In genomic region chr10:116730464-116731260, GRCh38 we compare ENCODE assay signal across 28 cellular contexts. TPM values are rescaled to one million over a fixed set of nuclear protein-coding genes. Genes with fewer than 3 reads are reported as not detected.
DNase-seq lines count a peak whose midpoint lies in the region; ATAC-seq, FAIRE-seq and TF ChIP-seq lines count a peak whose summit lies in the region.
"Had no signal": no experiment of that assay in that cellular context is flagged by ENCODE, and none has a peak within 500 bp of the region (broad histone marks: within the 10 kb centered on the region; RNA-seq: fewer than 3 reads in every experiment).

No MANE protein-coding gene starts in this region.

- H3K23ac ChIP-seq in IMR-90 (ENCODE audit: low read depth, low read length), result no peak overlapping the region
- H3K23ac ChIP-seq in H1 (ENCODE audit: insufficient read length), result no peak overlapping the region
- no peak overlapping the region for H3K23ac ChIP-seq in trophoblast cell (ENCODE audit: low read length)

- H2AFZ ChIP-seq in IMR-90 (replicated peaks; ENCODE audit: low read length, poor library complexity), result peak overlapping the region; percentile 36
- no peak overlapping the region for H2AFZ ChIP-seq in H1 (ENCODE audit: low read length)
- H2AFZ ChIP-seq in trophoblast cell (ENCODE audit: insufficient read depth, low read length, poor library complexity), result no peak overlapping the region

- ATAC-seq in IMR-90 (ENCODE audit: low read depth) (no peak), GM19023 (IDR thresholded peaks at IDR 0.05; ENCODE audit: unreplicated experiment) (no peak), GM18520 (IDR thresholded peaks at IDR 0.05; ENCODE audit: unreplicated experiment) (no peak)
- ATAC-seq: A549 had no signal

- WGBS in IMR-90 (ENCODE audit: extremely low coverage in 2 of 2, insufficient read length in 1 of 2), 2 experiments, result 81% methylated on average over 9 of the region's 14 CpGs; no CpG with 5 or more reads in 1 of the 2 experiments
- WGBS in H1 (ENCODE audit: extremely low coverage in 1 of 2, insufficient coverage in 1 of 2, insufficient read length in 1 of 2, insufficient replicate concordance in 2 of 2, low coverage in 1 of 2, low lambda C conversion rate in 2 of 2, missing lambda C conversion rate in 1 of 2), 2 experiments, result 80% methylated on average over 14 of the region's 14 CpGs; no CpG with 5 or more reads in 1 of the 2 experiments
- no CpG with 5 or more reads among the region's 14 CpGs for WGBS in trophoblast cell (ENCODE audit: extremely low coverage, insufficient coverage, insufficient read length)
- WGBS in esophagus muscularis mucosa, result 85% methylated on average over 9 of the region's 14 CpGs

- H2BK15ac ChIP-seq in IMR-90 (ENCODE audit: low read depth, low read length), result no peak overlapping the region
- no peak overlapping the region for H2BK15ac ChIP-seq in H1 (ENCODE audit: low read length)

- BruUV-seq in IMR-90 (replicated peaks; lab: Mats Ljungman, UMichigan), result no TSS peak

- no peak overlapping the region for H3K4me3 ChIP-seq in IMR-90 (ENCODE audit: insufficient read depth, low read depth, low read length)
- H3K4me3 ChIP-seq in H1 (ENCODE audit: extremely low read depth in 1 of 4, insufficient read depth in 2 of 4, low read depth in 3 of 4, low read length in 4 of 4), result no peak overlapping the region
- H3K4me3 ChIP-seq in trophoblast cell (ENCODE audit: low read depth, low read length), result no peak overlapping the region
- no peak overlapping the region for H3K4me3 ChIP-seq in esophagus muscularis mucosa
- H3K4me3 ChIP-seq: A549; BLaER1 treated with 17β-estradiol and CSF1 and Interleukin-3, amounts not matched to agents 10 nM and 100 nM had no signal

- H3K27me3 ChIP-seq in IMR-90 (ENCODE audit: control insufficient read depth, insufficient read depth, low read length), result no peaks in the 10 kb centered on the region
- no peaks in the 10 kb centered on the region for H3K27me3 ChIP-seq in H1 (replicated peaks in 1 of 4; ENCODE audit: control insufficient read depth in 3 of 4, extremely low read depth in 1 of 4, insufficient read depth in 3 of 4, low read length in 3 of 4)
- H3K27me3 ChIP-seq in trophoblast cell (ENCODE audit: insufficient read depth, low read length), result no peaks in the 10 kb centered on the region
- H3K27me3 ChIP-seq in esophagus muscularis mucosa, result no peaks in the 10 kb centered on the region
- H3K27me3 ChIP-seq: BE2C had no signal

- H3K14ac ChIP-seq in IMR-90 (replicated peaks; ENCODE audit: low read depth, low read length) (no peak overlapping the region), H1 (ENCODE audit: insufficient read length) (no peak overlapping the region), trophoblast cell (ENCODE audit: low read length) (no peak overlapping the region)

- intact Hi-C loops in IMR-90 (cut with micrococcal nuclease), result no loop called here
- intact Hi-C loops in posterior vena cava (cut with DNase I), result no loop called here
- intact Hi-C loops in esophagus muscularis mucosa (cut with DNase I), result no loop called here

- DNase-seq in IMR-90, result no peak
- DNase-seq in H1 (ENCODE audit: low read depth in 1 of 2, low spot score in 2 of 2), result no peak
- DNase-seq in islet precursor cell, result peak; percentile 49
- DNase-seq in posterior vena cava (ENCODE audit: low spot score), result peak; percentile 64
- no peak for DNase-seq in trophoblast cell
- DNase-seq in esophagus muscularis mucosa (ENCODE audit: extremely low spot score), result no peak
- DNase-seq: 8988T; ACHN; AML-193; BE2C; Calu3; CD4-positive, alpha-beta T cell; CD8-positive, alpha-beta memory T cell; COR-L47; DMS53; DMS79 treated with DMSO at 0.1 percent for 48 hours; GF-D8; GOT3; H7; HCEC 1CT had no signal

- no peak for TF ChIP-seq POLR2A in IMR-90 (IDR thresholded peaks at IDR 0.05; ENCODE audit: low read depth, low read length)
- TF ChIP-seq POLR2A in H1 (IDR thresholded peaks at IDR 0.05; ENCODE audit: control extremely low read depth in 1 of 2, low read depth in 2 of 2, low read length in 2 of 2), result no peak
- TF ChIP-seq POLR2A in esophagus muscularis mucosa (IDR thresholded peaks at IDR 0.05; ENCODE audit: low read depth), result no peak

- H2AK9ac ChIP-seq in IMR-90 (replicated peaks; ENCODE audit: low read depth, low read length, poor library complexity), result no peak overlapping the region

- H3K23me2 ChIP-seq in H1 (ENCODE audit: low read depth, low read length), result no peaks in the 10 kb centered on the region

- H3K18ac ChIP-seq in IMR-90 (ENCODE audit: low read depth, low read length) (no peak overlapping the region), H1 (ENCODE audit: extremely low read depth, low read length) (no peak overlapping the region), trophoblast cell (ENCODE audit: low read length) (no peak overlapping the region)

- H4K20me1 ChIP-seq in IMR-90 (ENCODE audit: insufficient read depth, low read length) (peaks cover 6% of the 10 kb centered on the region), H1 (replicated peaks in 1 of 2; ENCODE audit: control insufficient read depth in 1 of 2, insufficient read depth in 2 of 2, low read length in 2 of 2) (no peaks in the 10 kb centered on the region)
- H4K20me1 ChIP-seq: BLaER1 treated with 17β-estradiol and CSF1 and Interleukin-3, amounts not matched to agents 10 nM and 100 nM had no signal

- H4K12ac ChIP-seq in trophoblast cell (ENCODE audit: low read depth, low read length), result no peak overlapping the region

- H3K56ac ChIP-seq in IMR-90 (ENCODE audit: extremely low read depth, insufficient read depth, low read length) (no peak overlapping the region), H1 (replicated peaks; ENCODE audit: insufficient read length, low read depth, low read length) (no peak overlapping the region)

- TF ChIP-seq RAD21 in IMR-90 (IDR thresholded peaks at IDR 0.05; ENCODE audit: low read length) (no peak), H1 (IDR thresholded peaks at IDR 0.05 in 1 of 2, conservative IDR thresholded peaks at IDR 0.05 in 1 of 2; ENCODE audit: low read depth in 2 of 2, low read length in 2 of 2) (no peak)

- in situ Hi-C loops in IMR-90 (cut with MboI; ENCODE audit: low sequenced_read_pairs), result no loop called here

- H3K9ac ChIP-seq in IMR-90 (ENCODE audit: low read depth, low read length) (no peak overlapping the region), H1 (replicated peaks in 1 of 4; ENCODE audit: extremely low read depth in 1 of 4, low read depth in 3 of 4, low read length in 3 of 4) (no peak overlapping the region), trophoblast cell (ENCODE audit: low read length) (no peak overlapping the region)
- H3K9ac ChIP-seq: BLaER1 treated with 17β-estradiol and CSF1 and Interleukin-3, amounts not matched to agents 10 nM and 100 nM had no signal

- dilution Hi-C loops in IMR-90 (cut with HindIII; ENCODE audit: low sequenced_read_pairs, unreplicated experiment), result no loop called here

- H4K8ac ChIP-seq in IMR-90 (ENCODE audit: low read depth in 2 of 2, low read length in 2 of 2) (no peak overlapping the region), H1 (ENCODE audit: extremely low read depth, insufficient read depth, low read length) (no peak overlapping the region), trophoblast cell (ENCODE audit: low read depth, low read length) (no peak overlapping the region)

- H3K79me1 ChIP-seq in IMR-90 (ENCODE audit: low read depth in 1 of 2, low read length in 2 of 2) (peaks cover 41 to 85% of the 10 kb centered on the region in 2 experiments), H1 (ENCODE audit: low read depth, low read length) (no peaks in the 10 kb centered on the region; the same call in 1 of the 2 replicates), trophoblast cell (ENCODE audit: low read length) (no peaks in the 10 kb centered on the region)

- H2AK5ac ChIP-seq in IMR-90 (ENCODE audit: low read depth, low read length) (no peak overlapping the region), H1 (ENCODE audit: low read depth, low read length) (no peak overlapping the region), trophoblast cell (ENCODE audit: low read length) (no peak overlapping the region)

- no peak overlapping the region for H4K5ac ChIP-seq in IMR-90 (ENCODE audit: low read depth, low read length)
- H4K5ac ChIP-seq in H1 (ENCODE audit: insufficient read length, low read depth, low read length), result no peak overlapping the region

- TF ChIP-seq CTCF in IMR-90 (conservative IDR thresholded peaks at IDR 0.05; ENCODE audit: low read depth, low read length) (no peak), H1 (IDR thresholded peaks at IDR 0.05; ENCODE audit: control extremely low read depth in 1 of 3, insufficient read depth in 1 of 3, low read depth in 1 of 3, low read length in 3 of 3) (no peak), esophagus muscularis mucosa (IDR thresholded peaks at IDR 0.05) (no peak)

- H2BK12ac ChIP-seq in H1 (ENCODE audit: low read depth, low read length), result no peak overlapping the region
- H2BK12ac ChIP-seq in trophoblast cell (ENCODE audit: low read length), result no peak overlapping the region

- H3K4me2 ChIP-seq in IMR-90 (ENCODE audit: low read depth, low read length), result no peak overlapping the region
- no peak overlapping the region for H3K4me2 ChIP-seq in H1 (ENCODE audit: insufficient read depth in 1 of 2, low read depth in 2 of 2, low read length in 2 of 2)
- no peak overlapping the region for H3K4me2 ChIP-seq in trophoblast cell (ENCODE audit: low read length)
- H3K4me2 ChIP-seq: A549; BLaER1 treated with 17β-estradiol and CSF1 and Interleukin-3, amounts not matched to agents 10 nM and 100 nM had no signal

- H3K9me1 ChIP-seq in IMR-90 (ENCODE audit: insufficient read depth, low read length), result peaks cover 23% of the 10 kb centered on the region

- CTCF ChIA-PET in IMR-90 (lab: Yijun Ruan, JAX) (no interaction called here), H1 (lab: Charles Lee; ENCODE audit: partially characterized antibody) (interaction anchor here (0.6 to 1.8 kb wide), 6 partner anchors 8 to 446 kb away, joined by 3 to 4 read pairs (median 3); no protein-coding TSS in a partner anchor)

- TF ChIP-seq EP300 in H1 (IDR thresholded peaks at IDR 0.05; ENCODE audit: borderline replicate concordance in 1 of 2, low read depth in 2 of 2, low read length in 2 of 2) (no peak), esophagus muscularis mucosa (IDR thresholded peaks at IDR 0.05) (no peak)

- H2BK120ac ChIP-seq in IMR-90 (ENCODE audit: low read depth, low read length), result no peak overlapping the region
- H2BK120ac ChIP-seq in H1 (replicated peaks; ENCODE audit: low read depth, low read length), result no peak overlapping the region
- no peak overlapping the region for H2BK120ac ChIP-seq in trophoblast cell (ENCODE audit: insufficient read depth, low read length, poor library complexity)

- H3K27ac ChIP-seq in IMR-90 (ENCODE audit: insufficient read depth, low read length), result no peak overlapping the region
- H3K27ac ChIP-seq in H1 (ENCODE audit: low read depth, low read length), result no peak overlapping the region
- no peak overlapping the region for H3K27ac ChIP-seq in trophoblast cell (ENCODE audit: low read depth, low read length)
- H3K27ac ChIP-seq in esophagus muscularis mucosa (replicated peaks in 1 of 4), result no peak overlapping the region
- H3K27ac ChIP-seq: A549; BLaER1 treated with 17β-estradiol and CSF1 and Interleukin-3, amounts not matched to agents 10 nM and 100 nM had no signal

- POLR2A ChIA-PET in IMR-90 (lab: Charles Lee; ENCODE audit: unreplicated experiment), result interaction anchor here (0.5 kb wide), 1 partner anchor 12 kb away, joined by 4 read pairs; no protein-coding TSS in a partner anchor
- POLR2A ChIA-PET in H1 (lab: Charles Lee; ENCODE audit: partially characterized antibody), result interaction anchor here (0.6 kb wide), 1 partner anchor 1129 kb away, joined by 3 read pairs; no protein-coding TSS in a partner anchor

- H3K9me3 ChIP-seq in IMR-90 (ENCODE audit: control insufficient read depth, insufficient read depth, low read length) (no peaks in the 10 kb centered on the region), H1 (ENCODE audit: insufficient read depth in 2 of 2, low read depth in 1 of 2, low read length in 1 of 2) (no peaks in the 10 kb centered on the region), trophoblast cell (ENCODE audit: insufficient read depth, low read depth, low read length) (no peaks in the 10 kb centered on the region), esophagus muscularis mucosa (no peaks in the 10 kb centered on the region)
- H3K9me3 ChIP-seq: A549; BE2C; BLaER1 treated with 17β-estradiol and CSF1 and Interleukin-3, amounts not matched to agents 10 nM and 100 nM had no signal

- H3K36me3 ChIP-seq in IMR-90 (ENCODE audit: control insufficient read depth, insufficient read depth, low read length) (no peaks in the 10 kb centered on the region), H1 (ENCODE audit: control insufficient read depth in 2 of 4, insufficient read depth in 4 of 4, low read length in 3 of 4) (no peaks in the 10 kb centered on the region), trophoblast cell (ENCODE audit: control insufficient read depth in 1 of 2, insufficient read depth in 2 of 2, low read length in 2 of 2) (no peaks in the 10 kb centered on the region), esophagus muscularis mucosa (peaks cover 0 to 4% (median 0%) of the 10 kb centered on the region in 4 donors)
- H3K36me3 ChIP-seq: BE2C; BLaER1 treated with 17β-estradiol and CSF1 and Interleukin-3, amounts not matched to agents 10 nM and 100 nM had no signal

- H4K91ac ChIP-seq in IMR-90 (ENCODE audit: insufficient read depth, low read depth, low read length) (no peak overlapping the region), H1 (replicated peaks; ENCODE audit: insufficient read length, low read length) (no peak overlapping the region), trophoblast cell (ENCODE audit: low read depth, low read length) (no peak overlapping the region)

- H3K79me2 ChIP-seq in H1 (ENCODE audit: control insufficient read depth in 1 of 2, insufficient read depth in 2 of 2, low read length in 2 of 2) (no peaks in the 10 kb centered on the region), trophoblast cell (ENCODE audit: control insufficient read depth, insufficient read depth, low read length, poor library complexity) (no peaks in the 10 kb centered on the region)

- peaks cover 21% of the 10 kb centered on the region for H3K4me1 ChIP-seq in IMR-90 (ENCODE audit: control insufficient read depth, insufficient read depth, low read length)
- H3K4me1 ChIP-seq in H1 (replicated peaks in 1 of 4; ENCODE audit: control insufficient read depth in 3 of 4, insufficient read depth in 4 of 4, low read length in 3 of 4), result no peaks in the 10 kb centered on the region
- no peaks in the 10 kb centered on the region for H3K4me1 ChIP-seq in trophoblast cell (ENCODE audit: control insufficient read depth in 1 of 2, insufficient read depth in 2 of 2, low read length in 2 of 2)
- H3K4me1 ChIP-seq in esophagus muscularis mucosa, result peaks cover 4 to 34% (median 24%) of the 10 kb centered on the region in 4 donors
- H3K4me1 ChIP-seq: BE2C had no signal

- no peak overlapping the region for H3K4ac ChIP-seq in IMR-90 (ENCODE audit: low read depth, low read length)
- H3K4ac ChIP-seq in H1 (replicated peaks; ENCODE audit: insufficient read length, low read depth, low read length), result peak overlapping the region; percentile 7
- no peak overlapping the region for H3K4ac ChIP-seq in trophoblast cell (ENCODE audit: low read depth, low read length)

- no peak overlapping the region for H2BK5ac ChIP-seq in IMR-90 (ENCODE audit: low read depth, low read length, poor library complexity, severe bottlenecking)
- H2BK5ac ChIP-seq in H1 (ENCODE audit: low read depth, low read length), result no peak overlapping the region
- H2BK5ac ChIP-seq in trophoblast cell (ENCODE audit: low read depth, low read length, poor library complexity), result no peak overlapping the region

- H2BK20ac ChIP-seq in IMR-90 (ENCODE audit: low read depth, low read length) (no peak overlapping the region), H1 (ENCODE audit: low read length) (no peak overlapping the region)

- no peak for FAIRE-seq in H1 (lab: Jason Lieb, UNC)
- FAIRE-seq: A549, GM12891, GM18507, GM19239 had no signal

RNA-seq across cellular contexts. Expression of gene HSPA12A, which starts 11.7 kb away (rescaled TPM):
- total RNA-seq in IMR-90 (2012; rRNA removed), result 16.1 and 18.6 TPM in 2 replicates
- polyA plus RNA-seq in IMR-90 (2012; rRNA removed), result 14.6 and 16.7 TPM in 2 replicates
- polyA plus RNA-seq in IMR-90 (2012; cell fraction: cytosol; rRNA removed), result 6.6 and 6.9 TPM in 2 replicates
- 34.4 and 57.2 TPM in 2 replicates for polyA plus RNA-seq in IMR-90 (2012; cell fraction: nucleus; rRNA removed; ENCODE audit: low replicate concordance)
- total RNA-seq in H1 (2021; fragmentation: NEBNext Ultra II Directional; extraction: Animal tissue kit (Norgen Biotek cat#: 25700)), result 4.8 and 6.9 TPM in 2 replicates
- 3.1 and 3.2 TPM in 2 replicates for polyA plus RNA-seq in H1 (2011; rRNA removed)
- polyA plus RNA-seq in H1 (2011; cell fraction: cytosol; rRNA removed), result 4.0 TPM
- 6.6 TPM for polyA plus RNA-seq in H1 (2011; cell fraction: nucleus; rRNA removed)
- 2.8 to 4.9 TPM (median 3.6 TPM) in 4 replicates for polyA plus RNA-seq in H1 (2012, experiment 1 of 2)
- polyA plus RNA-seq in H1 (2012, experiment 2 of 2), result 1.1 TPM
- polyA plus RNA-seq in H1 (2013, experiment 1 of 2), result 3.7 TPM
- polyA plus RNA-seq in H1 (2013, experiment 2 of 2), result 3.2 TPM
- 7.8 and 14.4 TPM in 2 replicates for polyA minus RNA-seq in H1 (2011; rRNA and poly(A)+ RNA removed)
- 3.2 TPM for polyA minus RNA-seq in H1 (2011; cell fraction: cytosol; rRNA and poly(A)+ RNA removed)
- 10.1 TPM for polyA minus RNA-seq in H1 (2011; cell fraction: nucleus; rRNA and poly(A)+ RNA removed)
- total RNA-seq in posterior vena cava, result 10 to 100 TPM; 20.5 to 20.8 TPM
- polyA plus RNA-seq in trophoblast cell (2013), result 0.96 and 1.3 TPM in 2 replicates
- 10 to 100 TPM; 16.4 to 24.5 (median 22.2) TPM for total RNA-seq in esophagus muscularis mucosa
- polyA plus RNA-seq: CD14-positive monocyte; CD8-positive, alpha-beta memory T cell had no signal

Comparison
In these comparisons a context has a peak if more than half of its experiments do, and no peak if none do; other contexts are left out.
1. DNase-seq: peak in islet precursor cell (single experiment) and posterior vena cava (single experiment); none in IMR-90 (single experiment), H1 (0 of 2), trophoblast cell (0 of 2) and esophagus muscularis mucosa (single experiment).